ENCODE assay signal across 8 cellular contexts in the genomic region with DNA sequence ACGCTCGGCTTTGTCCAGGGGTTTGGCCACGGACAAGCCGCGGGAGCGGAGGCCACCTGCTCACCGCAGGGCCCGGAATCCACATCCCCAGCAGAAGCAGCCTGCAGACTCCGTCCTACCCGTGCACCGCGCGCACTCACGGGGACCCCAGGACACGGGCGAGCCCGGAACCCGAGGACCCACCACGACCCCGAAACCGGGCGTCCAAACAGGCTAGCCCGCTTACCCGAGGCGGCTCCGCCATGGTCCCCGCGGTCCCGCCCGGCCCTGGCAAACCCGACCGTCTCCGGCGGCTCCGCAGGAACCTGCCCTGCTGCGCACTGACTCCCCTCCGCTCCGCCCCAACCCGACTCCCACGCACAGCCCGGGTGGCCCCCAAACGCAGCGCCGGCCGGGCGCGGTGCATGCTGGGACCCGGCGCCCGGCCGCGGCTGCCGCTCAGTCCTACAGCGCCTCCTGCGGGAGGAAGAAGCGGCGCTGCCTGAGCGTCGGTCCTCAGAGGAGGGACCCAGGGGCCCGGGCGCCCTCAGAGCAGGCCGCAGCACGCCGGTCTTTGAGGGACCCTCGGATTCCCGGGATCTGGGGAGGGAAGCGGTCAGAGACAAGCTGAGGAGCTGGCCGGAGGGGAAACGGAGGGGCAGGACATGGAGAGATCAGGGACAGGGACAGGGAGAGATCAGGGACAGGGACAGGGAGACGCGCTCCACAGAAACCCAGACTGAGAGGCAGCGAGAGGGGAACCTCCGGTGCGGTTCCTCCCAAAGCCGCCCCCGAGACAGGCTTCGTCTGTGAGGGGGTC.
A peak's percentile ranks its signal among the peaks of the same experiment; 100 is the strongest.
DNase-seq lines count a peak whose midpoint lies in the region; ATAC-seq and TF ChIP-seq lines count a peak whose summit lies in the region.

Gene ZNF786, minus strand, starts transcription at position 322 of the 799 bp plus-strand sequence. Its CDS starts 78 bp downstream, at position 244.

- TF ChIP-seq CTCF in 22Rv1 (IDR thresholded peaks at IDR 0.05) (peak; percentile 100), astrocyte of the spinal cord (IDR thresholded peaks at IDR 0.05; ENCODE audit: low read depth, low read length) (peak; percentile 86)

- in situ Hi-C loops in astrocyte of the spinal cord (cut with HindIII; ENCODE audit: low sequenced_read_pairs) = no loop called here

- ATAC-seq in GM18511 (IDR thresholded peaks at IDR 0.05; ENCODE audit: unreplicated experiment) = peak; percentile 80
- ATAC-seq in HG03025 (IDR thresholded peaks at IDR 0.05; ENCODE audit: low FRiP score, unreplicated experiment) = peak; percentile 88

- DNase-seq in NCI-H2029 (lab: John Stamatoyannopoulos, UW) (peak; percentile 80), T1000 (lab: John Stamatoyannopoulos, UW) (peak; percentile 64), astrocyte of the spinal cord (ENCODE audit: low read depth, low spot score) (peak; percentile 90), skeletal muscle cell (ENCODE audit: low read depth) (peak; percentile 63)

- H3K4me3 ChIP-seq in astrocyte of the spinal cord (ENCODE audit: low read depth, low read length) = peak within 1 kb of the TSS; percentile 89
- peak within 1 kb of the TSS; percentile 91 for H3K4me3 ChIP-seq in iPS-11a (ENCODE audit: low read depth, low read length)
- H3K4me3 ChIP-seq in skeletal muscle cell (ENCODE audit: low read depth, low read length) = peak within 1 kb of the TSS; percentile 85

- H3K27ac ChIP-seq in 22Rv1 = peak within 1 kb of the TSS; percentile 81

Comparison
In these comparisons a context has a peak if more than half of its experiments do, and no peak if none do; other contexts are left out.
1. Peak in every context shown above with its lines: DNase-seq, ATAC-seq, H3K4me3 ChIP-seq and H3K27ac ChIP-seq.